Comparison of ENCODE assay signal across 7 cellular contexts in genomic region chr6:66340736-66341135, GRCh38.
"Had no signal": no experiment of that assay in that cellular context is flagged by ENCODE, and none has a peak within 500 bp of the region (broad histone marks: within the 10 kb centered on the region; RNA-seq: fewer than 3 reads in every experiment).

No MANE protein-coding gene starts in this region.

- FAIRE-seq: HepG2, HTR-8/SVneo, K562 had no signal

- H3K4me3 ChIP-seq: K562 had no signal

- ATAC-seq: HepG2, K562 had no signal

- H3K27ac ChIP-seq: HL-60 had no signal

- DNase-seq: IMR-90, KBM-7, KG1 had no signal
